ENCODE assay signal across 22 cellular contexts in the genomic region with DNA sequence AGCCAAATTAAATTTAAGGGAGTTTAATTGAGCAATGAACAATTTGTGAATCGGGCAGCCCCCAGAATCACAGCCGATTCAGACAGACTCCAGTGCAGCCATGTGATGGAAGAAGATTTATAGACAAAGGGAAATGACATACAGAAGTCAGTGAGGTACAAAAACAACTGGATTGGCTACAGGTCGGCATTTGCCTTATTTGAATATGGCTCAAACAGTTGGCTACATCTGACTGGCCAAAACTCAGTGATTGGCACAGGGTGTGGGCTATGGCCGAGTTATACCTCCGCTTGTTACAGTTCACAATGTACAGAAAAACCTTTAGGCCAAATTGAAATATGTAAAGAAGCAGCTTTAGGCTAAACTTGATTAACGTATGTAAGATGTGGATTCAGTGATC.
"Had no signal": no experiment of that assay in that cellular context is flagged by ENCODE, and none has a peak within 500 bp of the region (broad histone marks: within the 10 kb centered on the region; RNA-seq: fewer than 3 reads in every experiment).

No MANE protein-coding gene starts in this region.

- H3K27ac ChIP-seq: colonic mucosa, heart left ventricle, neutrophil, psoas muscle, spleen, testis, tibial nerve had no signal

- H3K4me1 ChIP-seq: colonic mucosa, psoas muscle, spleen, testis, tibial nerve had no signal

- DNase-seq: colonic mucosa; effector CD4-positive, alpha-beta T cell; endodermal cell; foreskin melanocyte; heart left ventricle; hippocampal formation; left colon; left ventricle myocardium superior; mesendoderm; naive B cell; psoas muscle; retina; spleen; stimulated activated CD4-positive, alpha-beta T cell treated with anti-CD3 and anti-CD28 coated beads, Interleukin-15, amount 100 ng/mL, for 24 hours; stimulated activated CD4-positive, alpha-beta T cell treated with anti-CD3 and anti-CD28 coated beads, Interleukin-1b, Interleukin-23, amount 100 ng/mL, for 48 hours; stimulated activated CD4-positive, alpha-beta T cell treated with anti-CD3 and anti-CD28 coated beads, Interleukin-4, amount 100 ng/mL, for 24 hours; testis had no signal

- ATAC-seq: heart left ventricle; left colon; left ventricle myocardium superior; psoas muscle; sciatic nerve; stimulated activated memory B cell treated with anti-CD40 and anti-IgM and Interleukin-4, amounts not matched to agents 10 μg/mL and 1 μg/mL and 100 μg/mL, for 72 hours had no signal

- H3K4me3 ChIP-seq: colonic mucosa, heart left ventricle, lung, psoas muscle, spleen, testis, tibial nerve had no signal

- H3K36me3 ChIP-seq: colonic mucosa, heart left ventricle, neutrophil, spleen, tibial nerve had no signal

- H3K27me3 ChIP-seq: colonic mucosa, heart left ventricle, neutrophil, spleen, testis, tibial nerve had no signal

- H3K9me3 ChIP-seq: colonic mucosa, heart left ventricle, neutrophil, psoas muscle, testis had no signal
